14 cellular contexts compared by ENCODE assay signal in the genomic region with DNA sequence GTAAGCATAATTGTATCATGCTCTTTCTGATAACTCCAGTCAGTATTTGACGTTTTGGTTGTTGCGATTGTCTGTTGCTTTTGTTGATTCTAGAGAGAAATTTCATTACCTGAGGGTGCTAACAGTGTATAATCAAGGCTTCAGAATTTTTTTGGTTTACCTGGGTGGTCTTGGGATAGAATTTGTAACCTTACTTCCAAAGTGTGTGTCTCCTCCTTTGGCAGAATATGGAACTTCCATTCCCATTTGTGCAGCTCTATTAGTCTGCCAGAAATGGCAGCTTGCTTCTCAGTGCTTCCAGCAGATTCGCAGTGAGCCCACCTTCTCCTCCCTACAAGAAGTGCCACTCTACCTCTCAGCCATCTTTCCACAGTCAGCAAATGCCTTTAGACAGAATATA.
"Had no signal": no experiment of that assay in that cellular context is flagged by ENCODE, and none has a peak within 500 bp of the region (broad histone marks: within the 10 kb centered on the region; RNA-seq: fewer than 3 reads in every experiment).

No MANE protein-coding gene starts in this region.

- H3K9me3 ChIP-seq: esophagus muscularis mucosa, pancreas, tibial artery, vagina had no signal

- H3K4me3 ChIP-seq: esophagus muscularis mucosa, pancreas, skin epidermis, tibial artery, vagina had no signal

- H3K27me3 Mint-ChIP-seq: activated CD8-positive, alpha-beta T cell treated with anti-CD3 and anti-CD28 coated beads for 36 hours; dendritic cell treated with granulocyte-macrophage colony-stimulating factor and Interleukin-4, amounts not matched to agents 40 ng/mL and 50 ng/mL, for 4 days had no signal

- H3K9me3 Mint-ChIP-seq: activated CD8-positive, alpha-beta T cell treated with anti-CD3 and anti-CD28 coated beads for 36 hours; activated T-cell treated with anti-CD3 and anti-CD28 coated beads, Interleukin-2, amount 50 U/mL, for 72 hours; dendritic cell treated with granulocyte-macrophage colony-stimulating factor and Interleukin-4, amounts not matched to agents 40 ng/mL and 50 ng/mL, for 4 days had no signal

- DNase-seq: activated CD4-positive, alpha-beta T cell treated with anti-CD3 and anti-CD28 coated beads for 4 hours; activated CD8-positive, alpha-beta memory T cell treated with anti-CD3 and anti-CD28 coated beads, Interleukin-2, amount 50 U/mL, for 4 hours; activated CD8-positive, alpha-beta T cell treated with anti-CD3 and anti-CD28 coated beads for 36 hours; activated T-cell treated with anti-CD3 and anti-CD28 coated beads, Interleukin-2, amount 50 U/mL, for 72 hours; left ventricle myocardium superior; pancreas; retina; T-helper 1 cell; tibial artery; WERI-Rb-1 had no signal

- H3K27ac Mint-ChIP-seq: activated CD8-positive, alpha-beta T cell treated with anti-CD3 and anti-CD28 coated beads for 36 hours; activated T-cell treated with anti-CD3 and anti-CD28 coated beads, Interleukin-2, amount 50 U/mL, for 72 hours; dendritic cell treated with granulocyte-macrophage colony-stimulating factor and Interleukin-4, amounts not matched to agents 40 ng/mL and 50 ng/mL, for 4 days had no signal

- H3K36me3 ChIP-seq: esophagus muscularis mucosa, pancreas, tibial artery, vagina had no signal

- ATAC-seq: activated CD8-positive, alpha-beta T cell treated with anti-CD3 and anti-CD28 coated beads for 36 hours; activated T-cell treated with anti-CD3 and anti-CD28 coated beads, Interleukin-2, amount 50 U/mL, for 72 hours; left ventricle myocardium superior; pancreas had no signal

- H3K27me3 ChIP-seq: esophagus muscularis mucosa, pancreas, tibial artery, vagina had no signal

- H3K27ac ChIP-seq: esophagus muscularis mucosa, pancreas, skin epidermis, tibial artery, vagina, WERI-Rb-1 had no signal

- H3K4me3 Mint-ChIP-seq: activated CD8-positive, alpha-beta T cell treated with anti-CD3 and anti-CD28 coated beads for 36 hours; activated T-cell treated with anti-CD3 and anti-CD28 coated beads, Interleukin-2, amount 50 U/mL, for 72 hours; dendritic cell treated with granulocyte-macrophage colony-stimulating factor and Interleukin-4, amounts not matched to agents 40 ng/mL and 50 ng/mL, for 4 days had no signal
